In the genomic region with DNA sequence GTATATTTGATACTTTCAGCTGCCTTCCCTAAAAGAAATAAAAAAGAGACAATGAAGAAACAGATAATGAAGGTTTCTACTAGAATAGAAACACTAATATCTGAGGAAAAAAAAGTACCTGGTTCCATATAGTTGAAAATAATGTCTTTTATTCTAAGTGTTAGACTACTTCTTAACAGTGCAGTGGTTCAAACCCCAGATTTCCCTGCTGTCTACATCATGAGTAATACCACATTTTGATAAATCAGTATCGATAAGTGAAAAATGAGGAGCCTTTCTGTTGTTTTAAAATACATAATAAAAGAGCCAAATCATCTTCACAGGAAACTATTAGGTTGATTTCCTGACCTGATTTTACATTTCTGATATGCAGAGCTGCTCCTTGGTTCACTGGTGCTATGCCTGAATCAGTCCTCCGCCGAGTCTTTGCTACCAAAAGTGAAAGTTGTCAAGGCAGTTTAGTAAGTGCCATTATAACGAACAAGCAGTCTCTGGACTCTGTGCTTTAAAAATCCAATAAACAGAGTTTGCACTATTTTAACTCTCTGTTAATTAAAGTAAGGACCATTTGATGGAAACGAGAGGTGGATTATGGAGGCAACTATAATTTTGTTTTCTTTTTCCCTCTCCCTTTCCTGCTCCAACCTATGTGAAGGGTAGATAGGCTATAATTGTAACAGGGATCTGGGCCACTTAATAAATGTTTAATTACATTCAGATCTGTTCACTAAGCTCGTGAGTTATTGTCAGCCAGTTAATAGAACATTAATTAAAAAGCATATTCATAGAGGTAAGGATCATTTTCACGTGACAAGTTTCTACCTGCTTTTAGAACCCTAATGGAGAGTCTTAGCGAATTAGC, we compare ENCODE assay signal across 17 cellular contexts.
DNase-seq lines count a peak whose midpoint lies in the region; ATAC-seq and TF ChIP-seq lines count a peak whose summit lies in the region.
"Had no signal": no experiment of that assay in that cellular context is flagged by ENCODE, and none has a peak within 500 bp of the region (broad histone marks: within the 10 kb centered on the region; RNA-seq: fewer than 3 reads in every experiment).

No MANE protein-coding gene starts in this region.

- H3K9me3 ChIP-seq in MM.1S (replicated peaks; ENCODE audit: insufficient read depth, low read length), result no peaks in the 10 kb centered on the region
- H3K9me3 ChIP-seq: Caco-2 had no signal

- H3K27ac ChIP-seq in ACC112 (ENCODE audit: low read depth, low read length), result no peak overlapping the region
- H3K27ac ChIP-seq in MM.1S (ENCODE audit: low read length), result no peak overlapping the region

- H2AFZ ChIP-seq in ACC112 (ENCODE audit: low read length, unreplicated experiment) (peak overlapping the region; percentile 71), MM.1S (ENCODE audit: low read length) (no peak overlapping the region)

- no peak overlapping the region for H3K9ac ChIP-seq in MM.1S (ENCODE audit: low read length)

- TF ChIP-seq CTCF in MM.1S (IDR thresholded peaks at IDR 0.05; ENCODE audit: low read length), result no peak

- H3K4me2 ChIP-seq in MM.1S (ENCODE audit: low read depth, low read length), result no peak overlapping the region

- no peaks in the 10 kb centered on the region for H3K36me3 ChIP-seq in ACC112 (ENCODE audit: insufficient read depth, low read length)
- no peaks in the 10 kb centered on the region for H3K36me3 ChIP-seq in MM.1S (replicated peaks; ENCODE audit: insufficient read depth, low read length)

- no peaks in the 10 kb centered on the region for H4K20me1 ChIP-seq in MM.1S (ENCODE audit: insufficient read depth, low read length)

- H3K9me2 ChIP-seq in MM.1S (replicated peaks; ENCODE audit: insufficient read depth, low read length), result no peaks in the 10 kb centered on the region

- H3K27me3 ChIP-seq in ACC112 (ENCODE audit: insufficient read depth, low read length) (no peaks in the 10 kb centered on the region), MM.1S (replicated peaks; ENCODE audit: insufficient read depth, low read length) (no peaks in the 10 kb centered on the region)

- DNase-seq in H4 (ENCODE audit: low spot score), result peak; percentile 30
- peak; percentile 68 for DNase-seq in OCI-M1 (lab: John Stamatoyannopoulos, UW)
- peak; percentile 1 for DNase-seq in hepatic stellate cell (ENCODE audit: low spot score)
- no peak for DNase-seq in NCI-H526 (lab: John Stamatoyannopoulos, UW)
- DNase-seq in MM.1S, result no peak
- DNase-seq in globus pallidus (ENCODE audit: low spot score), result no peak
- DNase-seq: AML-193, Caco-2, DMS53, NCI-H1930, NCI-H2171, NCI-H446 treated with DMSO at 0.1 percent for 48 hours, SHP77 had no signal

- H3K79me2 ChIP-seq in ACC112 (ENCODE audit: control insufficient read depth, insufficient read depth, low read length, unreplicated experiment) (no peaks in the 10 kb centered on the region), MM.1S (ENCODE audit: low read length) (no peaks in the 10 kb centered on the region)

- H3K4me1 ChIP-seq in ACC112 (ENCODE audit: control insufficient read depth, insufficient read depth, low read length, unreplicated experiment), result no peaks in the 10 kb centered on the region
- H3K4me1 ChIP-seq in MM.1S (ENCODE audit: low read length), result no peaks in the 10 kb centered on the region
- H3K4me1 ChIP-seq: Caco-2 had no signal

- ATAC-seq in GM18519 (IDR thresholded peaks at IDR 0.05; ENCODE audit: low FRiP score, unreplicated experiment), result no peak
- ATAC-seq: HCT116, K562 had no signal

- H3K4me3 ChIP-seq in ACC112 (ENCODE audit: low read depth, low read length), result peak overlapping the region; percentile 74
- H3K4me3 ChIP-seq in MM.1S (ENCODE audit: low read length), result no peak overlapping the region
- H3K4me3 ChIP-seq: K562 had no signal

- H3F3A ChIP-seq in MM.1S (ENCODE audit: insufficient read depth, low read length), result no peaks in the 10 kb centered on the region

Comparison
In these comparisons a context has a peak if more than half of its experiments do, and no peak if none do; other contexts are left out.
1. DNase-seq: peak in H4 (single experiment), OCI-M1 (single experiment) and hepatic stellate cell (single experiment); none in NCI-H526 (0 of 2), MM.1S (single experiment) and globus pallidus (single experiment).